11 cellular contexts compared by ENCODE assay signal in genomic region chr3:185207931-185208746, GRCh38. TPM values are rescaled to one million over a fixed set of nuclear protein-coding genes. Genes with fewer than 3 reads are reported as not detected.
DNase-seq lines count a peak whose midpoint lies in the region; ATAC-seq, FAIRE-seq and TF ChIP-seq lines count a peak whose summit lies in the region.
"Had no signal": no experiment of that assay in that cellular context is flagged by ENCODE, and none has a peak within 500 bp of the region (broad histone marks: within the 10 kb centered on the region; RNA-seq: fewer than 3 reads in every experiment).

No MANE protein-coding gene starts in this region.

- H3K36me3 ChIP-seq in fibroblast of lung (ENCODE audit: control insufficient read depth, insufficient read depth, low read length) (no peaks in the 10 kb centered on the region), left ventricle myocardium inferior (peaks cover 4% of the 10 kb centered on the region)
- H3K36me3 ChIP-seq: ovary, thoracic aorta had no signal

- no peaks in the 10 kb centered on the region for H3K27me3 ChIP-seq in fibroblast of lung (ENCODE audit: control insufficient read depth, insufficient read depth, low read length)
- H3K27me3 ChIP-seq in left ventricle myocardium inferior (ENCODE audit: low read depth), result no peaks in the 10 kb centered on the region
- H3K27me3 ChIP-seq: ovary had no signal

- H3K79me2 ChIP-seq in fibroblast of lung (ENCODE audit: control insufficient read depth, insufficient read depth, low read length), result no peaks in the 10 kb centered on the region

- peak; percentile 82 for FAIRE-seq in GM18507 (lab: Jason Lieb, UNC)

- TF ChIP-seq CTCF in fibroblast of lung (conservative IDR thresholded peaks at IDR 0.05 in 1 of 2, IDR thresholded peaks at IDR 0.05 in 1 of 2; ENCODE audit: low read depth in 1 of 2, low read length in 2 of 2), result no peak
- TF ChIP-seq CTCF in left ventricle myocardium inferior (IDR thresholded peaks at IDR 0.05; ENCODE audit: borderline replicate concordance), result no peak

- intact Hi-C loops in left ventricle myocardium inferior (cut with micrococcal nuclease), result no loop called here

- peak; percentile 20 for DNase-seq in GM18507 (ENCODE audit: extremely low spot score, insufficient read length, low read depth)
- DNase-seq in fibroblast of lung (ENCODE audit: low read depth in 2 of 2), result peak; percentile 59 to 91
- DNase-seq in substantia nigra (lab: John Stamatoyannopoulos, UW), result no peak
- no peak for DNase-seq in left ventricle myocardium inferior
- no peak for DNase-seq in activated effector memory CD4-positive, alpha-beta T cell treated with anti-CD3 and anti-CD28 coated beads, Interleukin-2, amount 50 U/mL, for 16 hours
- no peak for DNase-seq in activated naive CD4-positive, alpha-beta T cell (lab: John Stamatoyannopoulos, UW)
- DNase-seq: ovary, SW 1271 had no signal

- H3K4me2 ChIP-seq in fibroblast of lung (ENCODE audit: extremely low read depth, insufficient read depth, low read length), result no peak overlapping the region

- no peak overlapping the region for H2AFZ ChIP-seq in fibroblast of lung (ENCODE audit: low read length)

- no peaks in the 10 kb centered on the region for H4K20me1 ChIP-seq in fibroblast of lung (ENCODE audit: control insufficient read depth, extremely low read depth, insufficient read depth, low read length)

- no peak overlapping the region for H3K27ac ChIP-seq in fibroblast of lung (ENCODE audit: insufficient read depth, low read length)
- no peak overlapping the region for H3K27ac ChIP-seq in substantia nigra (ENCODE audit: low read depth, low read length, poor library complexity, severe bottlenecking)
- H3K27ac ChIP-seq in left ventricle myocardium inferior (replicated peaks), result no peak overlapping the region
- H3K27ac ChIP-seq: ovary, thoracic aorta had no signal

- no peak overlapping the region for H3K4me3 ChIP-seq in fibroblast of lung (replicated peaks in 1 of 4; ENCODE audit: control extremely low read depth in 1 of 4, insufficient read depth in 1 of 4, low read depth in 3 of 4, low read length in 4 of 4)
- no peak overlapping the region for H3K4me3 ChIP-seq in left ventricle myocardium inferior
- H3K4me3 ChIP-seq: ovary, thoracic aorta had no signal

- ATAC-seq in GM21447 (IDR thresholded peaks at IDR 0.05; ENCODE audit: unreplicated experiment), result peak; percentile 95
- peak; percentile 95 for ATAC-seq in HG03460 (IDR thresholded peaks at IDR 0.05; ENCODE audit: unreplicated experiment)

- H3K9me3 ChIP-seq in fibroblast of lung (ENCODE audit: control insufficient read depth, insufficient read depth, low read depth, low read length), result no peaks in the 10 kb centered on the region
- H3K9me3 ChIP-seq in left ventricle myocardium inferior (replicated peaks), result no peaks in the 10 kb centered on the region
- H3K9me3 ChIP-seq: ovary, thoracic aorta had no signal

- no peak overlapping the region for H3K9ac ChIP-seq in fibroblast of lung (ENCODE audit: insufficient read depth, low read length)

- H3K4me1 ChIP-seq in fibroblast of lung (ENCODE audit: control insufficient read depth, extremely low read depth, insufficient read depth, low read length) (no peaks in the 10 kb centered on the region), left ventricle myocardium inferior (no peaks in the 10 kb centered on the region)

RNA-seq across cellular contexts. Expression of gene EHHADH, which starts 45.7 kb away (rescaled TPM):
- 4.1 and 6.8 TPM in 2 replicates for total RNA-seq in fibroblast of lung
- 3.9 and 6.0 TPM in 2 replicates for polyA plus RNA-seq in fibroblast of lung
- polyA plus RNA-seq in fibroblast of lung (2012), result 3.3 and 4.9 TPM in 2 replicates
- 1.5 and 3.3 TPM in 2 replicates for polyA minus RNA-seq in fibroblast of lung (ENCODE audit: low replicate concordance)
- 20.1 TPM for total RNA-seq in left ventricle myocardium inferior

RNA-seq across cellular contexts. Expression of gene C3orf70, which starts 55.3 kb away (rescaled TPM):
- total RNA-seq in fibroblast of lung (0.26 and 0.33 TPM in 2 replicates), left ventricle myocardium inferior (1.4 TPM)
- polyA plus RNA-seq in fibroblast of lung, result 1.6 and 4.7 TPM in 2 replicates
- polyA plus RNA-seq in fibroblast of lung (2012), result 0.86 and 2.4 TPM in 2 replicates
- 2.4 and 7.2 TPM in 2 replicates for polyA minus RNA-seq in fibroblast of lung (ENCODE audit: low replicate concordance)

Comparison
In these comparisons a context has a peak if more than half of its experiments do, and no peak if none do; other contexts are left out.
1. DNase-seq: peak in GM18507 (single experiment) and fibroblast of lung (2 of 2); none in substantia nigra (0 of 49), left ventricle myocardium inferior (single experiment), activated effector memory CD4-positive, alpha-beta T cell treated with anti-CD3 and anti-CD28 coated beads, Interleukin-2, amount 50 U/mL, for 16 hours (single experiment) and activated naive CD4-positive, alpha-beta T cell (0 of 4).